In genomic region chr11:21817677-21818076, GRCh38 we compare ENCODE assay signal across 1 cellular context.
TF ChIP-seq lines count a peak whose summit lies in the region.

No MANE protein-coding gene starts in this region.

TF ChIP-seq in GM12878, 131 proteins besides CTCF, POLR2A, EP300 and RAD21 (continued from another document):
- TF ChIP-seq PBX3 (IDR thresholded peaks at IDR 0.05; ENCODE audit: insufficient replicate concordance, low read depth, low read length) (no peak), ATF3 (IDR thresholded peaks at IDR 0.05; ENCODE audit: borderline replicate concordance, extremely low read depth, low read depth, low read length) (no peak), TCF7 (IDR thresholded peaks at IDR 0.05; ENCODE audit: borderline replicate concordance) (no peak), IKZF1 (conservative IDR thresholded peaks at IDR 0.05) (no peak), BCL3 (IDR thresholded peaks at IDR 0.05; ENCODE audit: borderline replicate concordance, insufficient read depth, low read depth, low read length, poor library complexity, severe bottlenecking) (no peak), HDAC6 (IDR thresholded peaks at IDR 0.05; ENCODE audit: unreplicated experiment) (no peak), SMAD1 (IDR thresholded peaks at IDR 0.05; ENCODE audit: low read depth, partially characterized antibody) (no peak)
